Comparison of ENCODE assay signal across 11 cellular contexts in genomic region chr11:75301602-75302345, GRCh38. TPM values are rescaled to one million over a fixed set of nuclear protein-coding genes. Genes with fewer than 3 reads are reported as not detected.
DNase-seq lines count a peak whose midpoint lies in the region; ATAC-seq and TF ChIP-seq lines count a peak whose summit lies in the region.
"Had no signal": no experiment of that assay in that cellular context is flagged by ENCODE, and none has a peak within 500 bp of the region (broad histone marks: within the 10 kb centered on the region; RNA-seq: fewer than 3 reads in every experiment).

No MANE protein-coding gene starts in this region.

- ATAC-seq in lower lobe of right lung (peak; percentile 80 to 86), upper lobe of right lung (peak; percentile 73)
- no peak for ATAC-seq in activated naive CD4-positive, alpha-beta T cell treated with anti-CD3 and anti-CD28 coated beads, Interleukin-2, amount 50 U/mL, for 72 hours
- ATAC-seq: esophagus mucosa had no signal

- peaks cover 12% of the 10 kb centered on the region for H3K36me3 ChIP-seq in lower lobe of right lung
- H3K36me3 ChIP-seq in upper lobe of right lung = no peaks in the 10 kb centered on the region
- H3K36me3 ChIP-seq: thyroid gland had no signal

- DNase-seq in NCI-H2107 treated with DMSO at 0.1 percent for 48 hours (lab: John Stamatoyannopoulos, UW; ENCODE audit: unreplicated experiment) (peak; percentile 77), NCI-H2107 (lab: John Stamatoyannopoulos, UW) (no peak), cerebellar nuclear complex (lab: John Stamatoyannopoulos, UW) (peak; percentile 18 to 66), lower lobe of right lung (no peak), upper lobe of right lung (no peak), SKM-1 treated with dmso at 0.1 percent for 144 hours (lab: John Stamatoyannopoulos, UW; ENCODE audit: unreplicated experiment) (no peak)
- DNase-seq in central memory CD4-positive, alpha-beta T cell = no peak
- DNase-seq in activated naive CD4-positive, alpha-beta T cell treated with anti-CD3 and anti-CD28 coated beads, Interleukin-2, amount 50 U/mL, for 72 hours (ENCODE audit: low spot score in 2 of 2) = no peak
- DNase-seq: T-helper 2 cell, thyroid gland had no signal

- H3K4me3 ChIP-seq in lower lobe of right lung (no peak overlapping the region), upper lobe of right lung (no peak overlapping the region)
- H3K4me3 ChIP-seq: thyroid gland had no signal

- peak overlapping the region; percentile 19 for H3K27ac ChIP-seq in lower lobe of right lung
- H3K27ac ChIP-seq in upper lobe of right lung = peak overlapping the region; percentile 14

- H3K9me3 Mint-ChIP-seq in activated naive CD4-positive, alpha-beta T cell treated with anti-CD3 and anti-CD28 coated beads, Interleukin-2, amount 50 U/mL, for 72 hours = no peaks in the 10 kb centered on the region

- intact Hi-C loops in lower lobe of right lung (cut with DNase I) = no loop called here
- intact Hi-C loops in upper lobe of right lung (cut with DNase I) = no loop called here

- H3K4me1 ChIP-seq in lower lobe of right lung (peaks cover 56% of the 10 kb centered on the region), upper lobe of right lung (peaks cover 32% of the 10 kb centered on the region)

- no peak for TF ChIP-seq CTCF in lower lobe of right lung (IDR thresholded peaks at IDR 0.05)
- no peak for TF ChIP-seq CTCF in upper lobe of right lung (IDR thresholded peaks at IDR 0.05)

- H3K9me3 ChIP-seq in lower lobe of right lung = no peaks in the 10 kb centered on the region
- no peaks in the 10 kb centered on the region for H3K9me3 ChIP-seq in upper lobe of right lung
- H3K9me3 ChIP-seq: thyroid gland had no signal

- H3K27ac Mint-ChIP-seq in activated naive CD4-positive, alpha-beta T cell treated with anti-CD3 and anti-CD28 coated beads, Interleukin-2, amount 50 U/mL, for 72 hours = no peak overlapping the region

- H3K27me3 ChIP-seq in lower lobe of right lung (ENCODE audit: low read depth) = no peaks in the 10 kb centered on the region
- H3K27me3 ChIP-seq in upper lobe of right lung = no peaks in the 10 kb centered on the region
- H3K27me3 ChIP-seq: thyroid gland had no signal

- no peaks in the 10 kb centered on the region for H3K36me3 Mint-ChIP-seq in activated naive CD4-positive, alpha-beta T cell treated with anti-CD3 and anti-CD28 coated beads, Interleukin-2, amount 50 U/mL, for 72 hours

RNA-seq across cellular contexts. Expression of gene ARRB1, which starts 49.7 kb away (rescaled TPM):
- total RNA-seq in lower lobe of right lung (187 TPM), upper lobe of right lung (188 TPM)
- 10 to 100 TPM; 11.5 to 28.9 TPM for total RNA-seq in activated naive CD4-positive, alpha-beta T cell treated with anti-CD3 and anti-CD28 coated beads, Interleukin-2, amount 50 U/mL, for 72 hours

Comparison
In these comparisons a context has a peak if more than half of its experiments do, and no peak if none do; other contexts are left out.
1. DNase-seq: peak in NCI-H2107 treated with DMSO at 0.1 percent for 48 hours (single experiment) and cerebellar nuclear complex (2 of 2); none in NCI-H2107 (single experiment), lower lobe of right lung (single experiment), upper lobe of right lung (single experiment), SKM-1 treated with dmso at 0.1 percent for 144 hours (single experiment), central memory CD4-positive, alpha-beta T cell (single experiment) and activated naive CD4-positive, alpha-beta T cell treated with anti-CD3 and anti-CD28 coated beads, Interleukin-2, amount 50 U/mL, for 72 hours (0 of 2).
2. ATAC-seq: peak in lower lobe of right lung (2 of 2) and upper lobe of right lung (single experiment); none in activated naive CD4-positive, alpha-beta T cell treated with anti-CD3 and anti-CD28 coated beads, Interleukin-2, amount 50 U/mL, for 72 hours (0 of 2).